12 cellular contexts compared by ENCODE assay signal in genomic region chr3:43001094-43001553, GRCh38.
DNase-seq lines count a peak whose midpoint lies in the region; TF ChIP-seq lines count a peak whose summit lies in the region.
"Had no signal": no experiment of that assay in that cellular context is flagged by ENCODE, and none has a peak within 500 bp of the region (broad histone marks: within the 10 kb centered on the region; RNA-seq: fewer than 3 reads in every experiment).

No MANE protein-coding gene starts in this region.

- DNase-seq in AG04449 (ENCODE audit: low read depth, low spot score) = peak; percentile 51
- DNase-seq in astrocyte of the cerebellum (ENCODE audit: low read depth) = peak; percentile 88
- DNase-seq in head of caudate nucleus = peak in 28 of 42 donors; percentile 11 to 79 (median 40)
- no peak for DNase-seq in nephron progenitor cell
- no peak for DNase-seq in NOMO-1 treated with dmso at 0.1 percent for 144 hours (lab: John Stamatoyannopoulos, UW; ENCODE audit: unreplicated experiment)
- no peak for DNase-seq in stimulated activated CD4-positive, alpha-beta T cell treated with anti-CD3 and anti-CD28 coated beads, Interleukin-2, amount 100 ng/mL, for 48 hours
- DNase-seq in stimulated activated CD8-positive, alpha-beta memory T cell treated with anti-CD3 and anti-CD28 coated beads, Interleukin-4, amount 100 ng/mL, for 48 hours = no peak
- no peak for DNase-seq in NCI-H1105 treated with DMSO at 0.1 percent for 48 hours (lab: John Stamatoyannopoulos, UW)
- DNase-seq: activated CD4-positive, alpha-beta T cell treated with anti-CD3 and anti-CD28 coated beads, Interleukin-2, amount 50 U/mL, for 4 hours; effector CD8-positive, alpha-beta T cell had no signal

- H3K27me3 Mint-ChIP-seq in nephron progenitor cell (ENCODE audit: low read depth, poor library complexity) = peaks cover 3% of the 10 kb centered on the region
- H3K27me3 Mint-ChIP-seq: type B pancreatic cell had no signal

- in situ Hi-C loops in astrocyte of the cerebellum (cut with HindIII; ENCODE audit: low sequenced_read_pairs) = no loop called here

- peak overlapping the region; percentile 36 for H3K27ac Mint-ChIP-seq in nephron progenitor cell
- H3K27ac Mint-ChIP-seq: type B pancreatic cell had no signal

- H3K4me3 ChIP-seq in AG04449 (ENCODE audit: low read depth, low read length) (no peak overlapping the region), astrocyte of the cerebellum (ENCODE audit: low read depth, low read length) (no peak overlapping the region)

- no peaks in the 10 kb centered on the region for H3K4me1 Mint-ChIP-seq in nephron progenitor cell
- H3K4me1 Mint-ChIP-seq: IgD-negative memory B cell had no signal

- intact Hi-C loops in head of caudate nucleus (cut with DNase I) = no loop called here

- H3K9me3 Mint-ChIP-seq in nephron progenitor cell = no peaks in the 10 kb centered on the region
- H3K9me3 Mint-ChIP-seq: IgD-negative memory B cell, type B pancreatic cell had no signal

- CTCF ChIA-PET in AG04449 (lab: Yijun Ruan, JAX) = no interaction called here

- no peak overlapping the region for H3K4me3 Mint-ChIP-seq in nephron progenitor cell
- H3K4me3 Mint-ChIP-seq: IgD-negative memory B cell, type B pancreatic cell had no signal

- H3K36me3 Mint-ChIP-seq in nephron progenitor cell (ENCODE audit: low read depth) = no peaks in the 10 kb centered on the region
- H3K36me3 Mint-ChIP-seq: type B pancreatic cell had no signal

- no peak for TF ChIP-seq CTCF in AG04449 (IDR thresholded peaks at IDR 0.05; ENCODE audit: insufficient read depth, low read length, missing control alignments)
- no peak for TF ChIP-seq CTCF in astrocyte of the cerebellum (IDR thresholded peaks at IDR 0.05; ENCODE audit: low read depth, low read length, missing control alignments)
- no peak for TF ChIP-seq CTCF in nephron progenitor cell (IDR thresholded peaks at IDR 0.05)

- POLR2A ChIA-PET in AG04449 (lab: Yijun Ruan, JAX) = no interaction called here

Comparison
In these comparisons a context has a peak if more than half of its experiments do, and no peak if none do; other contexts are left out.
1. DNase-seq: peak in AG04449 (single experiment), astrocyte of the cerebellum (single experiment) and head of caudate nucleus (28 of 42); none in nephron progenitor cell (single experiment), NOMO-1 treated with dmso at 0.1 percent for 144 hours (single experiment), stimulated activated CD4-positive, alpha-beta T cell treated with anti-CD3 and anti-CD28 coated beads, Interleukin-2, amount 100 ng/mL, for 48 hours (0 of 2), stimulated activated CD8-positive, alpha-beta memory T cell treated with anti-CD3 and anti-CD28 coated beads, Interleukin-4, amount 100 ng/mL, for 48 hours (single experiment) and NCI-H1105 treated with DMSO at 0.1 percent for 48 hours (single experiment).